ENCODE assay signal across 24 cellular contexts in the genomic region with DNA sequence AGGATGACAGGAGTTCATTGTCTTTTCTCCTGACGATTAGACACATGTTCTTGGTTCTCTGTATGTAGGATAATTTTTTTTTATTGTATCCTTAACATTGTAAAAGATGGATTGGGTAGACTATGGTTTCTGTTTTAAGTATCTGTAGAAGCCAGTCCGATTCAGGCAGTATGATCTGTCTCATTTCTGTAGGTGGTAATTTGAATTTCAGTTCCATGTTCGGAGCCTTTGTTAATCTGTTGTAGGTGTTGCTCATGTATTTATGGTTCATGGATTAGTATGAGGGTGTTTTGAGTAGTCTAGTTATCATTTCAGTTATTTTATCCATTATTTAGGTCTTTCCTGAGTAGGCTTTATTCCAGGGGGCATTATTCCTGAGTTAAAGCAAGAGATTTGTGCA. TPM values are rescaled to one million over a fixed set of nuclear protein-coding genes. Genes with fewer than 3 reads are reported as not detected.
DNase-seq lines count a peak whose midpoint lies in the region; ATAC-seq, FAIRE-seq and TF ChIP-seq lines count a peak whose summit lies in the region.
"Had no signal": no experiment of that assay in that cellular context is flagged by ENCODE, and none has a peak within 500 bp of the region (broad histone marks: within the 10 kb centered on the region; RNA-seq: fewer than 3 reads in every experiment).

No MANE protein-coding gene starts in this region.

- CTCF ChIA-PET in mammary epithelial cell (lab: Charles Lee; ENCODE audit: low non-redundant PET): no interaction called here

- FAIRE-seq in GM12891 (lab: Jason Lieb, UNC): no peak
- FAIRE-seq: GM12892, GM18507 had no signal

- H4K20me1 ChIP-seq in OCI-LY1 (ENCODE audit: insufficient read depth, low read length): no peaks in the 10 kb centered on the region
- H4K20me1 ChIP-seq in mammary epithelial cell (ENCODE audit: insufficient read depth, low read length): no peaks in the 10 kb centered on the region
- H4K20me1 ChIP-seq: BLaER1 treated with 17β-estradiol and CSF1 and Interleukin-3, amounts not matched to agents 10 nM and 100 nM had no signal

- 72% methylated on average over 3 of the region's 3 CpGs for WGBS in mammary epithelial cell (ENCODE audit: low coverage, missing lambda C conversion rate)
- WGBS in stomach, 5 donors: 86 to 92% (median 90%) methylated on average over 3 of the region's 3 CpGs

- no peak overlapping the region for H3K27ac ChIP-seq in OCI-LY1 (ENCODE audit: low read depth, low read length, poor library complexity, severe bottlenecking)
- H3K27ac ChIP-seq in mammary epithelial cell (ENCODE audit: insufficient read depth, low read depth, low read length): no peak overlapping the region
- H3K27ac ChIP-seq in stomach: no peak overlapping the region
- H3K27ac ChIP-seq: BLaER1 treated with 17β-estradiol and CSF1 and Interleukin-3, amounts not matched to agents 10 nM and 100 nM; Peyer's patch; SJCRH30 had no signal

- TF ChIP-seq CTCF in OCI-LY1 (IDR thresholded peaks at IDR 0.05; ENCODE audit: low read length) (no peak), mammary epithelial cell (conservative IDR thresholded peaks at IDR 0.05 in 1 of 2, IDR thresholded peaks at IDR 0.05 in 1 of 2; ENCODE audit: extremely low read depth in 1 of 2, insufficient read depth in 1 of 2, low read depth in 1 of 2, low read length in 2 of 2) (no peak), stomach (IDR thresholded peaks at IDR 0.05) (no peak)

- no peak for TF ChIP-seq POLR2A in GM12891 (IDR thresholded peaks at IDR 0.05; ENCODE audit: low read depth, low read length)
- no peak for TF ChIP-seq POLR2A in stomach (IDR thresholded peaks at IDR 0.05)

- in situ Hi-C loops in mammary epithelial cell (cut with MboI; ENCODE audit: low sequenced_read_pairs in 2 of 2): no loop called here

- H3K27me3 ChIP-seq in OCI-LY1 (ENCODE audit: insufficient read depth, low read length) (no peaks in the 10 kb centered on the region), mammary epithelial cell (ENCODE audit: insufficient read depth, low read length) (no peaks in the 10 kb centered on the region), stomach (no peaks in the 10 kb centered on the region)
- H3K27me3 ChIP-seq: BLaER1 treated with 17β-estradiol and CSF1 and Interleukin-3, amounts not matched to agents 10 nM and 100 nM; Peyer's patch; SJCRH30 had no signal

- H3K9ac ChIP-seq in OCI-LY1 (ENCODE audit: low read length) (no peak overlapping the region), mammary epithelial cell (ENCODE audit: insufficient read depth, low read length) (no peak overlapping the region)
- H3K9ac ChIP-seq: BLaER1 treated with 17β-estradiol and CSF1 and Interleukin-3, amounts not matched to agents 10 nM and 100 nM had no signal

- ATAC-seq in HG02798 (IDR thresholded peaks at IDR 0.05; ENCODE audit: poor library complexity, unreplicated experiment) (peak; percentile 58), GM18498 (IDR thresholded peaks at IDR 0.05; ENCODE audit: unreplicated experiment) (no peak)
- ATAC-seq: CD8-positive, alpha-beta T cell had no signal

- no peaks in the 10 kb centered on the region for H3F3A ChIP-seq in OCI-LY1 (ENCODE audit: insufficient read depth, low read length)

- H3K36me3 ChIP-seq in OCI-LY1 (ENCODE audit: insufficient read depth, low read length) (no peaks in the 10 kb centered on the region), mammary epithelial cell (ENCODE audit: insufficient read depth, low read length) (no peaks in the 10 kb centered on the region), stomach (no peaks in the 10 kb centered on the region)
- H3K36me3 ChIP-seq: HAP-1, Peyer's patch, SJCRH30 had no signal

- H3K4me2 ChIP-seq in OCI-LY1 (ENCODE audit: low read length) (no peak overlapping the region), mammary epithelial cell (ENCODE audit: insufficient read depth, low read depth, low read length) (no peak overlapping the region)
- H3K4me2 ChIP-seq: BLaER1 treated with 17β-estradiol and CSF1 and Interleukin-3, amounts not matched to agents 10 nM and 100 nM had no signal

- BruUV-seq in mammary epithelial cell (replicated peaks; lab: Mats Ljungman, UMichigan): no TSS peak

- intact Hi-C loops in mammary epithelial cell (cut with micrococcal nuclease): no loop called here
- intact Hi-C loops in stomach (cut with DNase I; ENCODE audit: low total_unique reads): no loop called here

- H3K4me1 ChIP-seq in OCI-LY1 (ENCODE audit: insufficient read depth, low read length, severe bottlenecking) (peaks cover 12% of the 10 kb centered on the region), mammary epithelial cell (ENCODE audit: insufficient read depth, low read length) (no peaks in the 10 kb centered on the region), stomach (no peaks in the 10 kb centered on the region)
- H3K4me1 ChIP-seq: BLaER1 treated with 17β-estradiol and CSF1 and Interleukin-3, amounts not matched to agents 10 nM and 100 nM; Peyer's patch; SJCRH30 had no signal

- H3K9me2 ChIP-seq in OCI-LY1 (ENCODE audit: low read depth, low read length): no peaks in the 10 kb centered on the region

- H3K79me2 ChIP-seq in OCI-LY1 (ENCODE audit: insufficient read depth, low read length) (no peaks in the 10 kb centered on the region), mammary epithelial cell (ENCODE audit: insufficient read depth, low read length) (no peaks in the 10 kb centered on the region)

- no peak for TF ChIP-seq EP300 in stomach (IDR thresholded peaks at IDR 0.05)

- peaks cover 15% of the 10 kb centered on the region for H3K9me3 ChIP-seq in OCI-LY1 (ENCODE audit: low read length)
- H3K9me3 ChIP-seq in mammary epithelial cell (replicated peaks; ENCODE audit: insufficient read depth, low read length): peaks cover 10% of the 10 kb centered on the region
- peaks cover 0 to 22% (median 7%) of the 10 kb centered on the region in 4 donors for H3K9me3 ChIP-seq in stomach
- H3K9me3 ChIP-seq: SJCRH30 had no signal

- no peak overlapping the region for H3K4me3 ChIP-seq in OCI-LY1 (ENCODE audit: low read depth, low read length, poor library complexity, severe bottlenecking)
- no peak overlapping the region for H3K4me3 ChIP-seq in mammary epithelial cell (replicated peaks in 1 of 3; ENCODE audit: insufficient read depth in 1 of 3, low read depth in 2 of 3, low read length in 3 of 3)
- no peak overlapping the region for H3K4me3 ChIP-seq in stomach
- H3K4me3 ChIP-seq: BLaER1 treated with 17β-estradiol and CSF1 and Interleukin-3, amounts not matched to agents 10 nM and 100 nM; HAP-1; Peyer's patch; SJCRH30 had no signal

- H2AFZ ChIP-seq in OCI-LY1 (ENCODE audit: low read length) (peak overlapping the region; percentile 37), mammary epithelial cell (ENCODE audit: low read depth, low read length) (peak overlapping the region; percentile 28)

- dilution Hi-C loops in mammary epithelial cell (cut with HindIII; ENCODE audit: low sequenced_read_pairs): no loop called here

- DNase-seq in GM12891 (ENCODE audit: insufficient read length, low spot score) (no peak), mammary epithelial cell (no peak), foreskin melanocyte (no peak), stomach (no peak)
- DNase-seq: 8988T; CD8-positive, alpha-beta T cell; DND-41; MM.1S; NCI-H1048; NCI-H1436; NCI-H187 treated with DMSO at 0.1 percent for 48 hours; NCI-H2107; NCI-H748 treated with DMSO at 0.1 percent for 48 hours; Peyer's patch; SJCRH30; T-helper 1 cell had no signal

TF ChIP-seq in GM12891, 5 proteins besides CTCF, POLR2A, EP300 and RAD21:
- TF ChIP-seq SPI1 (IDR thresholded peaks at IDR 0.05; ENCODE audit: low read depth, low read length) (0 out of 2 replicates have a peak, but pooled peaks have one; percentile 6), TAF1 (IDR thresholded peaks at IDR 0.05; ENCODE audit: low read depth, low read length) (no peak), PAX5 (IDR thresholded peaks at IDR 0.05; ENCODE audit: insufficient read depth, low read length, severe bottlenecking) (no peak), POU2F2 (IDR thresholded peaks at IDR 0.05; ENCODE audit: low read depth, low read length) (no peak), POLR2AphosphoS5 (IDR thresholded peaks at IDR 0.05; ENCODE audit: low read depth, low read length) (no peak)

RNA-seq across cellular contexts. Expression of a gene that starts 32.4 kb away (rescaled TPM):
- not detected for polyA plus RNA-seq in GM12891 (2012; ENCODE audit: low read depth, missing spikeins)
- total RNA-seq in mammary epithelial cell (10 to 100 TPM; 22.5 to 94.5 TPM), stomach (10 to 100 TPM in 2 of 5 donors, 1 to 10 TPM in 1, under 1 TPM in 1, not detected in 1; under 0.01 to 49.4 (median 9.3) TPM)
- polyA plus RNA-seq in mammary epithelial cell (8.4 TPM), stomach (1 to 10 TPM in 2 of 3 donors, under 1 TPM in 1; 0.76 to 4.5 (median 1.3) TPM)
- polyA minus RNA-seq in mammary epithelial cell: not detected
- total RNA-seq: NCI-H460 had no signal
